8 cellular contexts compared by ENCODE assay signal in genomic region chr12:124864326-124864752, GRCh38. TPM values are rescaled to one million over a fixed set of nuclear protein-coding genes. Genes with fewer than 3 reads are reported as not detected.
A peak's percentile ranks its signal among the peaks of the same experiment; 100 is the strongest.
DNase-seq lines count a peak whose midpoint lies in the region; ATAC-seq and TF ChIP-seq lines count a peak whose summit lies in the region.

No MANE protein-coding gene starts in this region.

- peak overlapping the region; percentile 33 to 81 (median 45) for H3K9ac ChIP-seq in skeletal muscle tissue (ENCODE audit: low read depth in 1 of 3, low read length in 3 of 3)

- peaks cover 27% of the 10 kb centered on the region for H3K36me3 ChIP-seq in HAP-1 (replicated peaks)
- no peaks in the 10 kb centered on the region for H3K36me3 ChIP-seq in heart left ventricle
- H3K36me3 ChIP-seq in skeletal muscle tissue (ENCODE audit: control insufficient read depth in 3 of 3, insufficient read depth in 3 of 3, low read length in 3 of 3), result peaks cover 0 to 2% (median 0%) of the 10 kb centered on the region in 3 donors

- H3K27me3 Mint-ChIP-seq in activated CD4-positive, alpha-beta memory T cell treated with anti-CD3 and anti-CD28 coated beads for 36 hours, result peaks cover 5% of the 10 kb centered on the region

- H3K4me1 ChIP-seq in HAP-1 (peaks cover 24% of the 10 kb centered on the region), heart left ventricle (peaks cover 5 to 55% (median 20%) of the 10 kb centered on the region in 12 donors), skeletal muscle tissue (ENCODE audit: control insufficient read depth in 3 of 3, insufficient read depth in 3 of 3, low read length in 3 of 3) (peaks cover 11 to 24% (median 19%) of the 10 kb centered on the region in 3 donors)

- no peaks in the 10 kb centered on the region for H3K36me3 Mint-ChIP-seq in activated CD4-positive, alpha-beta memory T cell treated with anti-CD3 and anti-CD28 coated beads for 36 hours

- H3K27ac Mint-ChIP-seq in activated CD4-positive, alpha-beta memory T cell treated with anti-CD3 and anti-CD28 coated beads for 36 hours, result peak overlapping the region; percentile 44

- H3K4me3 Mint-ChIP-seq in activated CD4-positive, alpha-beta memory T cell treated with anti-CD3 and anti-CD28 coated beads for 36 hours, result peak overlapping the region; percentile 67

- CTCF ChIA-PET in activated CD4-positive, alpha-beta memory T cell treated with anti-CD3 and anti-CD28 coated beads for 36 hours (lab: Charles Lee), result interaction anchor here (0.6 kb wide), 1 partner anchor 832 kb away, joined by 3 read pairs; no protein-coding TSS in a partner anchor

- H3K27me3 ChIP-seq in HAP-1 (ENCODE audit: low read depth) (no peaks in the 10 kb centered on the region), heart left ventricle (no peaks in the 10 kb centered on the region), skeletal muscle tissue (ENCODE audit: control insufficient read depth in 3 of 3, insufficient read depth in 3 of 3, low read length in 3 of 3) (no peaks in the 10 kb centered on the region)

- H3K9me3 ChIP-seq in HAP-1, result peaks cover 4% of the 10 kb centered on the region; the same call in 1 of the 2 replicates
- no peaks in the 10 kb centered on the region for H3K9me3 ChIP-seq in heart left ventricle
- H3K9me3 ChIP-seq in skeletal muscle tissue (ENCODE audit: control insufficient read depth in 3 of 3, low read length in 3 of 3), result no peaks in the 10 kb centered on the region

- TF ChIP-seq CTCF in heart left ventricle (IDR thresholded peaks at IDR 0.05) (no peak), omental fat pad (IDR thresholded peaks at IDR 0.05) (no peak)

- no peak for TF ChIP-seq POLR2A in heart left ventricle (IDR thresholded peaks at IDR 0.05)

- intact Hi-C loops in activated CD4-positive, alpha-beta memory T cell treated with anti-CD3 and anti-CD28 coated beads for 36 hours (cut with micrococcal nuclease), result loop anchor here (5.0 kb wide), 2 partner anchors 43 to 123 kb away; partner anchors contain the start of gene DHX37
- intact Hi-C loops in heart left ventricle (cut with DNase I), result loop anchor here in 2 of 10 donors (5.0 kb wide), 2 partner anchors 33 to 43 kb away; no protein-coding TSS in a partner anchor

- no peaks in the 10 kb centered on the region for H3K9me3 Mint-ChIP-seq in activated CD4-positive, alpha-beta memory T cell treated with anti-CD3 and anti-CD28 coated beads for 36 hours

- H3K4me3 ChIP-seq in HAP-1 (peak overlapping the region; percentile 64), heart left ventricle (peak overlapping the region in 10 of 12 donors; percentile 64 to 99 (median 82)), skeletal muscle tissue (ENCODE audit: low read length in 3 of 3) (peak overlapping the region; percentile 64 to 77 (median 73))

- H3K27ac ChIP-seq in heart left ventricle, result peak overlapping the region in 7 of 12 donors; percentile 38 to 69 (median 67)
- peak overlapping the region; percentile 59 for H3K27ac ChIP-seq in skeletal muscle tissue (ENCODE audit: low read depth, low read length)

- POLR2A ChIA-PET in activated CD4-positive, alpha-beta memory T cell treated with anti-CD3 and anti-CD28 coated beads for 36 hours (lab: Charles Lee), result no interaction called here

- peaks cover 18% of the 10 kb centered on the region for H3K4me1 Mint-ChIP-seq in activated CD4-positive, alpha-beta memory T cell treated with anti-CD3 and anti-CD28 coated beads for 36 hours (ENCODE audit: low read depth)

- no peak for DNase-seq in HAP-1 (ENCODE audit: low spot score in 2 of 2)
- no peak for DNase-seq in activated CD4-positive, alpha-beta memory T cell treated with anti-CD3 and anti-CD28 coated beads for 36 hours
- no peak for DNase-seq in heart left ventricle
- no peak for DNase-seq in omental fat pad (ENCODE audit: low spot score)
- DNase-seq in DMS53 (lab: John Stamatoyannopoulos, UW), result no peak

- in situ Hi-C loops in HAP-1 (cut with MboI; ENCODE audit: low sequenced_read_pairs), result no loop called here

- peak in 1 of 4 donors; percentile 1 for ATAC-seq in heart left ventricle
- no peak for ATAC-seq in HG03342 (IDR thresholded peaks at IDR 0.05; ENCODE audit: unreplicated experiment)
- no peak for ATAC-seq in omental fat pad (ENCODE audit: low FRiP score)
- ATAC-seq in HG02642 (IDR thresholded peaks at IDR 0.05; ENCODE audit: poor library complexity, unreplicated experiment), result no peak

- 90 to 94% (median 92%) methylated on average over 14 of the region's 14 CpGs for WGBS in heart left ventricle, 4 donors

RNA-seq across cellular contexts. Expression of gene SCARB1, which starts 0.7 kb away (rescaled TPM):
- total RNA-seq in activated CD4-positive, alpha-beta memory T cell treated with anti-CD3 and anti-CD28 coated beads for 36 hours, result 10 to 100 TPM; 11.4 to 12.8 TPM
- total RNA-seq in heart left ventricle (10 to 100 TPM in 8 of 9 donors, 1 to 10 TPM in 1; 6.9 to 21.7 (median 15.2) TPM), skeletal muscle tissue (5.2 TPM), omental fat pad (10 to 100 TPM; 24.2 to 79.4 (median 59.4) TPM)
- polyA plus RNA-seq in heart left ventricle, result 1 to 10 TPM; 8.3 to 8.8 TPM

RNA-seq across cellular contexts. Expression of gene UBC, which starts 50.1 kb away (rescaled TPM):
- 100 to 1,000 TPM; 940 to 950 TPM for total RNA-seq in activated CD4-positive, alpha-beta memory T cell treated with anti-CD3 and anti-CD28 coated beads for 36 hours
- total RNA-seq in heart left ventricle, result 1,000 to 10,000 TPM in 8 of 9 donors, 100 to 1,000 TPM in 1; 811 to 2,185 (median 1,239) TPM
- polyA plus RNA-seq in heart left ventricle, result 1,000 to 10,000 TPM; 1,238 to 1,403 TPM
- 1,198 TPM for total RNA-seq in skeletal muscle tissue
- total RNA-seq in omental fat pad, result 1,000 to 10,000 TPM; 1,220 to 2,129 (median 1,369) TPM
